35 cellular contexts compared by ENCODE assay signal in the genomic region with DNA sequence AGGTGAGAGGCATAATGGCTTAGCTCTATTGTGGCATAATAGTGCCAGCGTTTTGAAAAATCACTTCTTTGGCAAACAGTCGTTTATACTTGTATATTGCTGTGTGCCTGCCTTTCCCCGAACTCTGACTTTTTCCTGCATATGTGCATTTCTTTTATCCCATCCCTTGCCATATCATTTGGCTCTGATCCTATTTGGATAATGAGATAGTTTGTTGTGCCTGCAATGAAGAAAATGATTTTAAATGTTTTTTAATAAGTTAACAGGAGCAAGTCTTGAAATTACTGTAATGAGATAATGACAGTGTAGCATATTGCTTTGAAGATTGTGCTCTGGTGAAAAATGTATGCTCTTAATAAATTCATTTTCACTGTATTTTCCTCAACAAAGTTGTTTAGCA.
"Had no signal": no experiment of that assay in that cellular context is flagged by ENCODE, and none has a peak within 500 bp of the region (broad histone marks: within the 10 kb centered on the region; RNA-seq: fewer than 3 reads in every experiment).

No MANE protein-coding gene starts in this region.

- H3K9me3 ChIP-seq: MG63 had no signal

- H3K27me3 ChIP-seq: MG63 had no signal

- DNase-seq: Karpas-422, Kasumi-1, KG1, MG63, MM.1S, MV-4-11, NCI-H1048, NCI-H1092, NCI-H1092 treated with DMSO at 0.1 percent for 48 hours, NCI-H1105, NCI-H1105 treated with DMSO at 0.1 percent for 48 hours, NCI-H1417, NCI-H1417 treated with DMSO at 0.1 percent for 48 hours, NCI-H1436, NCI-H1436 treated with DMSO at 0.1 percent for 48 hours, NCI-H146, NCI-H1694, NCI-H1694 treated with DMSO at 0.1 percent for 48 hours, NCI-H187, NCI-H187 treated with DMSO at 0.1 percent for 48 hours, NCI-H1930, NCI-H2029, NCI-H2029 treated with DMSO at 0.1 percent for 48 hours, NCI-H2081, NCI-H2081 treated with DMSO at 0.1 percent for 48 hours, NCI-H2107, NCI-H2171, NCI-H2171 treated with DMSO at 0.1 percent for 48 hours, NCI-H2227 treated with DMSO at 0.1 percent for 48 hours, NCI-H226, NCI-H345, NCI-H446, NCI-H446 treated with DMSO at 0.1 percent for 48 hours, NCI-H510A had no signal

- H3K9ac ChIP-seq: KMS-11 had no signal

- H3K4me2 ChIP-seq: KMS-11 had no signal

- H3K4me3 ChIP-seq: MG63 had no signal

- H3K27ac ChIP-seq: KMS-11 had no signal

- H3K36me3 ChIP-seq: MG63 had no signal
